In genomic region chr10:48684463-48684791, GRCh38 we compare ENCODE assay signal across 1 cellular context.
TF ChIP-seq lines count a peak whose summit lies in the region.

No MANE protein-coding gene starts in this region.

TF ChIP-seq in K562, 482 proteins besides CTCF, POLR2A, EP300 and RAD21 (continued from another document):
- no peak for TF ChIP-seq CHD2 (IDR thresholded peaks at IDR 0.05; ENCODE audit: low read depth, low read length)
- TF ChIP-seq ZNF41 (CRISPR knock-in tag; conservative IDR thresholded peaks at IDR 0.05) = no peak
- TF ChIP-seq EHMT2 (IDR thresholded peaks at IDR 0.05) = no peak
- TF ChIP-seq SIN3B (IDR thresholded peaks at IDR 0.05; ENCODE audit: low read depth) = no peak
- no peak for TF ChIP-seq ZNF518B (CRISPR knock-in tag; IDR thresholded peaks at IDR 0.05)
- TF ChIP-seq ZNF57 (CRISPR knock-in tag; IDR thresholded peaks at IDR 0.05) = no peak
- no peak for TF ChIP-seq SMAD1 (IDR thresholded peaks at IDR 0.05; ENCODE audit: low read depth, low read length, partially characterized antibody)
